ENCODE assay signal across 8 cellular contexts in genomic region chr12:6326316-6326959, GRCh38. TPM values are rescaled to one million over a fixed set of nuclear protein-coding genes. Genes with fewer than 3 reads are reported as not detected.
DNase-seq lines count a peak whose midpoint lies in the region; ATAC-seq, FAIRE-seq and TF ChIP-seq lines count a peak whose summit lies in the region.

No MANE protein-coding gene starts in this region.

- H3K9me3 ChIP-seq in SK-N-SH (no peaks in the 10 kb centered on the region), pancreas (no peaks in the 10 kb centered on the region)

- H3K27me3 ChIP-seq in SK-N-SH (ENCODE audit: insufficient read depth) (no peaks in the 10 kb centered on the region), pancreas (no peaks in the 10 kb centered on the region)

- ATAC-seq in pancreas: peak in 3 of 4 donors; percentile 27 to 34 (median 30)

- H3K4me3 ChIP-seq in GM12864 (ENCODE audit: low read depth, low read length) (no peak overlapping the region), SK-N-SH (ENCODE audit: low read depth in 2 of 2, low read length in 1 of 2) (no peak overlapping the region), pancreas (no peak overlapping the region)

- peaks cover 18% of the 10 kb centered on the region for H3K79me2 ChIP-seq in SK-N-SH (ENCODE audit: insufficient read depth)

- 77% methylated on average over 16 of the region's 16 CpGs for WGBS in SK-N-SH (ENCODE audit: low lambda C conversion rate)
- WGBS in pancreas, 2 donors: 76 to 80% methylated on average over 16 of the region's 16 CpGs

- TF ChIP-seq RAD21 in SK-N-SH (IDR thresholded peaks at IDR 0.05; ENCODE audit: low read length): peak; percentile 64

- TF ChIP-seq EP300 in SK-N-SH (IDR thresholded peaks at IDR 0.05; ENCODE audit: borderline replicate concordance in 1 of 2, low read depth in 1 of 2, low read length in 1 of 2): no peak

- CTCF ChIA-PET in SK-N-SH (lab: Yijun Ruan, JAX): interaction anchor here (0.6 to 2.3 kb wide), 14 partner anchors 11 to 211 kb away, joined by 3 to 20 read pairs (median 3); partner anchors contain the start of gene VAMP1

- H3K9me2 ChIP-seq in SK-N-SH: no peaks in the 10 kb centered on the region

- H3K36me3 ChIP-seq in SK-N-SH (replicated peaks in 1 of 2; ENCODE audit: control insufficient read depth in 1 of 2, insufficient read depth in 2 of 2, low read length in 1 of 2) (peaks cover 23 to 40% of the 10 kb centered on the region in 2 experiments), pancreas (peaks cover 19 to 33% (median 24%) of the 10 kb centered on the region in 3 donors)

- no peak overlapping the region for H2AFZ ChIP-seq in SK-N-SH (ENCODE audit: low read depth)

- H3K4me1 ChIP-seq in SK-N-SH (ENCODE audit: control insufficient read depth in 1 of 2, insufficient read depth in 2 of 2, low read depth in 1 of 2, low read length in 1 of 2): peaks cover 9 to 23% of the 10 kb centered on the region in 2 experiments; a peak in 3 of 4 replicates
- peaks cover 0 to 43% (median 0%) of the 10 kb centered on the region in 3 donors for H3K4me1 ChIP-seq in pancreas

- DNase-seq in GM12864 (ENCODE audit: low read depth) (no peak), SK-N-SH (peak; percentile 78), fibroblast of the conjunctiva (ENCODE audit: low read depth) (peak; percentile 63), pancreas (no peak), NCI-H1048 (lab: John Stamatoyannopoulos, UW) (no peak), NCI-H2227 treated with DMSO at 0.1 percent for 48 hours (lab: John Stamatoyannopoulos, UW) (no peak), NCI-H146 (lab: John Stamatoyannopoulos, UW) (no peak)

- no peak for FAIRE-seq in pancreas (lab: Jason Lieb, UNC)

- peaks cover 56% of the 10 kb centered on the region for H3F3A ChIP-seq in SK-N-SH (replicated peaks; ENCODE audit: insufficient read depth)

- no peaks in the 10 kb centered on the region; the same call in 1 of the 2 replicates for H4K20me1 ChIP-seq in SK-N-SH (ENCODE audit: insufficient read depth)

- H3K4me2 ChIP-seq in SK-N-SH: no peak overlapping the region

- peak; percentile 42 for TF ChIP-seq CTCF in 22Rv1 (IDR thresholded peaks at IDR 0.05)
- TF ChIP-seq CTCF in GM12864 (IDR thresholded peaks at IDR 0.05; ENCODE audit: low read depth, low read length, missing control alignments): peak; percentile 43
- peak; percentile 43 for TF ChIP-seq CTCF in SK-N-SH (IDR thresholded peaks at IDR 0.05)
- peak in 1 of 4 donors; percentile 9 for TF ChIP-seq CTCF in pancreas (IDR thresholded peaks at IDR 0.05)

- H3K27ac ChIP-seq in 22Rv1 (peak overlapping the region; percentile 79), SK-N-SH (ENCODE audit: low read depth in 2 of 2, low read length in 1 of 2) (0 out of 4 replicates have a peak overlapping the region, but pooled peaks of 1 of the 2 experiments have one; percentile 24), pancreas (peak overlapping the region in 1 of 4 donors; percentile 11)

- intact Hi-C loops in pancreas (cut with DNase I): loop anchor here in 1 of 3 donors (5.0 to 10.0 kb wide), 2 partner anchors 128 to 211 kb away; partner anchors contain the start of gene TAPBPL

- H3K9ac ChIP-seq in SK-N-SH: no peak overlapping the region

- POLR2A ChIA-PET in SK-N-SH (lab: Yijun Ruan, JAX): interaction anchor here (1.3 kb wide), 1 partner anchor 13 kb away, joined by 3 read pairs; no protein-coding TSS in a partner anchor

TF ChIP-seq in SK-N-SH, 30 proteins besides CTCF, POLR2A, EP300 and RAD21:
- peak; percentile 31; the same call in 1 of the 2 replicates for TF ChIP-seq SMC3 (IDR thresholded peaks at IDR 0.05; ENCODE audit: low read depth, low read length)
- TF ChIP-seq FOSL2 (IDR thresholded peaks at IDR 0.05; ENCODE audit: borderline replicate concordance, low read depth): no peak

RNA-seq across cellular contexts. Expression of gene TNFRSF1A, which starts 15.4 kb away (rescaled TPM):
- polyA plus RNA-seq in SK-N-SH (2012; rRNA removed): 68.3 and 92.9 TPM in 2 replicates
- polyA plus RNA-seq in SK-N-SH (2012; cell fraction: cytosol; rRNA removed): 86.7 and 93.2 TPM in 2 replicates
- polyA plus RNA-seq in SK-N-SH (2012; cell fraction: nucleus; rRNA removed): 72.6 and 75.2 TPM in 2 replicates
- 10 to 100 TPM; 23.5 to 68.1 (median 36.6) TPM for total RNA-seq in pancreas
- 10 to 100 TPM; 34.2 to 43.6 TPM for polyA plus RNA-seq in pancreas

RNA-seq across cellular contexts. Expression of gene PLEKHG6, which starts 16.0 kb away (rescaled TPM):
- polyA plus RNA-seq in SK-N-SH (2012; rRNA removed) (0.15 and 0.20 TPM in 2 replicates), pancreas (10 to 100 TPM; 15.7 to 23.5 TPM)
- 0.10 and 0.13 TPM in 2 replicates for polyA plus RNA-seq in SK-N-SH (2012; cell fraction: cytosol; rRNA removed)
- polyA plus RNA-seq in SK-N-SH (2012; cell fraction: nucleus; rRNA removed): 0.27 and 0.68 TPM in 2 replicates
- 10 to 100 TPM in 1 of 6 donors, 1 to 10 TPM in 5; 5.2 to 13.1 (median 7.2) TPM for total RNA-seq in pancreas

RNA-seq across cellular contexts. Expression of gene SCNN1A, which starts 48.9 kb away (rescaled TPM):
- polyA plus RNA-seq in SK-N-SH (2012; rRNA removed) (0.71 and 1.6 TPM in 2 replicates), pancreas (10 to 100 TPM; 42.7 to 87.8 TPM)
- 0.97 and 0.98 TPM in 2 replicates for polyA plus RNA-seq in SK-N-SH (2012; cell fraction: cytosol; rRNA removed)
- polyA plus RNA-seq in SK-N-SH (2012; cell fraction: nucleus; rRNA removed): 1.2 and 1.6 TPM in 2 replicates
- total RNA-seq in pancreas: 10 to 100 TPM; 21.0 to 56.3 (median 37.8) TPM

RNA-seq across cellular contexts. Expression of gene LTBR, which starts 57.5 kb away (rescaled TPM):
- polyA plus RNA-seq in SK-N-SH (2012; rRNA removed): 0.10 and 0.12 TPM in 2 replicates
- polyA plus RNA-seq in SK-N-SH (2012; cell fraction: cytosol; rRNA removed): 0.03 and 0.06 TPM in 2 replicates
- 0.32 and 0.73 TPM in 2 replicates for polyA plus RNA-seq in SK-N-SH (2012; cell fraction: nucleus; rRNA removed)
- 10 to 100 TPM; 50.0 to 75.2 (median 61.3) TPM for total RNA-seq in pancreas
- polyA plus RNA-seq in pancreas: 10 to 100 TPM; 74.2 to 82.1 TPM

Comparison
In these comparisons a context has a peak if more than half of its experiments do, and no peak if none do; other contexts are left out.
1. DNase-seq: peak in SK-N-SH (single experiment) and fibroblast of the conjunctiva (single experiment); none in GM12864 (single experiment), pancreas (0 of 6), NCI-H1048 (single experiment), NCI-H2227 treated with DMSO at 0.1 percent for 48 hours (single experiment) and NCI-H146 (single experiment).
2. RNA of gene PLEKHG6, which starts 16.0 kb away (polyA plus RNA-seq): 15.7 to 23.5 TPM in pancreas; 0.10 to 0.68 TPM in SK-N-SH; every median in the first group is over 4 times any median in the second.
3. RNA of gene SCNN1A, which starts 48.9 kb away (polyA plus RNA-seq): 42.7 to 87.8 TPM in pancreas; 0.71 to 1.6 TPM in SK-N-SH; every median in the first group is over 10 times any median in the second.